In the genomic region with DNA sequence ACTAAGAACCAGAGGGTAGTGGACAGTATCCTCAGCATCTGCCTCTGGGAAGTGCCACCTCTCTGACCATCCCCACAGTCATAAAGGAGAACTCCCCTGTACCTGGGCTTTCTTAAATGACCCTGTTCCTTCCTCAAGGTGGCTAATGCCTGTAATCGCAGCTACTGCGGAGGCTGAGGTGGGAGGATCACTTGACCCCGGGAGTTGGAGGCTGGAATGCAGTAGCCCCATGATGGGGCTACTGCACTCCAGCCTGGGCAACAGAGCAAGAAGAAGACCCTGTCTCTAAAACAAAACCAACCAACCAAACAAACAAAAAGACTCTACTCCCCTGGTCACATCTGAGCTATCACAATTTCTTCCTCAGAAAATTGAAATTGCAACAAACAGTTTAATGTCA, we compare ENCODE assay signal across 1 cellular context.
TF ChIP-seq lines count a peak whose summit lies in the region.

No MANE protein-coding gene starts in this region.

TF ChIP-seq in K562, 482 proteins besides CTCF, POLR2A, EP300 and RAD21:
- TF ChIP-seq, protein P1, sequence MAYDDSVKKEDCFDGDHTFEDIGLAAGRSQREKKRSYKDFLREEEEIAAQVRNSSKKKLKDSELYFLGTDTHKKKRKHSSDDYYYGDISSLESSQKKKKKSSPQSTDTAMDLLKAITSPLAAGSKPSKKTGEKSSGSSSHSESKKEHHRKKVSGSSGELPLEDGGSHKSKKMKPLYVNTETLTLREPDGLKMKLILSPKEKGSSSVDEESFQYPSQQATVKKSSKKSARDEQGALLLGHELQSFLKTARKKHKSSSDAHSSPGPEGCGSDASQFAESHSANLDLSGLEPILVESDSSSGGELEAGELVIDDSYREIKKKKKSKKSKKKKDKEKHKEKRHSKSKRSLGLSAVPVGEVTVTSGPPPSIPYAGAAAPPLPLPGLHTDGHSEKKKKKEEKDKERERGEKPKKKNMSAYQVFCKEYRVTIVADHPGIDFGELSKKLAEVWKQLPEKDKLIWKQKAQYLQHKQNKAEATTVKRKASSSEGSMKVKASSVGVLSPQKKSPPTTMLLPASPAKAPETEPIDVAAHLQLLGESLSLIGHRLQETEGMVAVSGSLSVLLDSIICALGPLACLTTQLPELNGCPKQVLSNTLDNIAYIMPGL (CRISPR knock-in tag; IDR thresholded peaks at IDR 0.05), result 0 out of 2 replicates have a peak, but pooled peaks have one; percentile 8
- TF ChIP-seq ZNF444 (CRISPR knock-in tag; IDR thresholded peaks at IDR 0.05), result no peak
TF ChIP-seq in K562: peak in this region for 1.
